1 cellular context compared by ENCODE assay signal in genomic region chr9:34493972-34494535, GRCh38.
A peak's percentile ranks its signal among the peaks of the same experiment; 100 is the strongest.
TF ChIP-seq lines count a peak whose summit lies in the region.

No MANE protein-coding gene starts in this region.

TF ChIP-seq in HepG2, 621 proteins besides CTCF, POLR2A, EP300 and RAD21 (continued from another document and continues in another):
- TF ChIP-seq MAF1 (CRISPR knock-in tag; IDR thresholded peaks at IDR 0.05; ENCODE audit: borderline replicate concordance) (no peak), ZBTB4 (CRISPR knock-in tag; IDR thresholded peaks at IDR 0.05; ENCODE audit: borderline replicate concordance) (no peak), FOXP1 (IDR thresholded peaks at IDR 0.05) (no peak), FOXP1 (CRISPR knock-in tag; IDR thresholded peaks at IDR 0.05) (no peak), GFI1 (CRISPR knock-in tag; IDR thresholded peaks at IDR 0.05; ENCODE audit: borderline replicate concordance) (no peak), ZNF264 (CRISPR knock-in tag; IDR thresholded peaks at IDR 0.05) (0 out of 2 replicates have a peak, but pooled peaks have one; percentile 24), ZNF383 (CRISPR knock-in tag; IDR thresholded peaks at IDR 0.05; ENCODE audit: borderline replicate concordance) (no peak), KDM2A (CRISPR knock-in tag; IDR thresholded peaks at IDR 0.05; ENCODE audit: borderline replicate concordance, low read depth) (peak; percentile 56; the same call in 1 of the 2 replicates), ZNF747 (CRISPR knock-in tag; IDR thresholded peaks at IDR 0.05; ENCODE audit: borderline replicate concordance) (no peak), SMAD3 (CRISPR knock-in tag; IDR thresholded peaks at IDR 0.05) (0 out of 2 replicates have a peak, but pooled peaks have one; percentile 70), SYNCRIP (IDR thresholded peaks at IDR 0.05; ENCODE audit: insufficient read depth, low read depth, low read length) (no peak), SRSF9 (IDR thresholded peaks at IDR 0.05; ENCODE audit: borderline replicate concordance, insufficient read depth, low read depth, low read length, poor library complexity, severe bottlenecking) (no peak), MXI1 (IDR thresholded peaks at IDR 0.05; ENCODE audit: borderline replicate concordance, low read depth, low read length) (no peak), YY1 (IDR thresholded peaks at IDR 0.05; ENCODE audit: insufficient read depth, insufficient replicate concordance, low read depth, low read length) (no peak), HMGXB3 (CRISPR knock-in tag; IDR thresholded peaks at IDR 0.05; ENCODE audit: borderline replicate concordance) (0 out of 2 replicates have a peak, but pooled peaks have one; percentile 49), SAP130 (CRISPR knock-in tag; IDR thresholded peaks at IDR 0.05; ENCODE audit: low read depth) (peak; percentile 51), ZNF367 (CRISPR knock-in tag; IDR thresholded peaks at IDR 0.05; ENCODE audit: borderline replicate concordance) (0 out of 2 replicates have a peak, but pooled peaks have one; percentile 48), IRF9 (CRISPR knock-in tag; IDR thresholded peaks at IDR 0.05; ENCODE audit: borderline replicate concordance) (no peak), ZNF646 (CRISPR knock-in tag; IDR thresholded peaks at IDR 0.05) (no peak), CEBPZ (IDR thresholded peaks at IDR 0.05; ENCODE audit: low read length) (no peak), AKNA (CRISPR knock-in tag; IDR thresholded peaks at IDR 0.05; ENCODE audit: borderline replicate concordance) (no peak)
